Comparison of ENCODE assay signal across 18 cellular contexts in genomic region chr6:14882394-14883073, GRCh38.
DNase-seq lines count a peak whose midpoint lies in the region; ATAC-seq and TF ChIP-seq lines count a peak whose summit lies in the region.
"Had no signal": no experiment of that assay in that cellular context is flagged by ENCODE, and none has a peak within 500 bp of the region (broad histone marks: within the 10 kb centered on the region; RNA-seq: fewer than 3 reads in every experiment).

No MANE protein-coding gene starts in this region.

- H3K4me3 ChIP-seq in RWPE2 (ENCODE audit: severe bottlenecking) (no peak overlapping the region), heart left ventricle (no peak overlapping the region), coronary artery (no peak overlapping the region)
- H3K4me3 ChIP-seq: lung, ovary had no signal

- DNase-seq in HPDE6-E6E7 (ENCODE audit: extremely low spot score) (peak; percentile 12), RWPE2 (ENCODE audit: low spot score) (no peak), heart left ventricle (peak in 2 of 5 donors; percentile 28 to 50), retina (peak; percentile 33), coronary artery (ENCODE audit: low spot score) (no peak)
- DNase-seq in effector memory CD8-positive, alpha-beta T cell: no peak
- no peak for DNase-seq in activated naive CD4-positive, alpha-beta T cell treated with anti-CD3 and anti-CD28 coated beads, Interleukin-2, amount 50 U/mL, for 16 hours
- no peak for DNase-seq in activated CD4-positive, CD25-positive, alpha-beta regulatory T cell treated with anti-CD3 and anti-CD28 coated beads, Interleukin-2, amount 50 U/mL, for 72 hours
- DNase-seq: activated CD8-positive, alpha-beta T cell treated with anti-CD3 and anti-CD28 coated beads for 36 hours; activated gamma-delta T cell; caudate nucleus; hippocampal formation; NCI-H1694; NCI-H82; ovary; stimulated activated CD8-positive, alpha-beta memory T cell treated with anti-CD3 and anti-CD28 coated beads, Interleukin-4, amount 100 ng/mL, for 48 hours had no signal

- peaks cover 3% of the 10 kb centered on the region in 2 donors for H3K4me1 Mint-ChIP-seq in effector memory CD8-positive, alpha-beta T cell (ENCODE audit: low read depth in 2 of 2)

- intact Hi-C loops in heart left ventricle (cut with DNase I): loop anchor here in 6 of 10 donors (5.0 to 10.0 kb wide), 5 partner anchors 362 to 670 kb away; partner anchors contain the start of gene JARID2 (in 3 of the 6)

- no peaks in the 10 kb centered on the region for H3K27me3 Mint-ChIP-seq in effector memory CD8-positive, alpha-beta T cell
- H3K27me3 Mint-ChIP-seq: activated CD8-positive, alpha-beta T cell treated with anti-CD3 and anti-CD28 coated beads for 36 hours had no signal

- H3K9me3 ChIP-seq in RWPE2 (ENCODE audit: severe bottlenecking) (no peaks in the 10 kb centered on the region), heart left ventricle (no peaks in the 10 kb centered on the region)
- H3K9me3 ChIP-seq: ovary had no signal

- H3K27me3 ChIP-seq in RWPE2 (ENCODE audit: insufficient read depth, poor library complexity, severe bottlenecking) (no peaks in the 10 kb centered on the region), heart left ventricle (no peaks in the 10 kb centered on the region)
- H3K27me3 ChIP-seq: ovary had no signal

- H3K9me3 Mint-ChIP-seq in effector memory CD8-positive, alpha-beta T cell: no peaks in the 10 kb centered on the region
- H3K9me3 Mint-ChIP-seq: activated CD8-positive, alpha-beta T cell treated with anti-CD3 and anti-CD28 coated beads for 36 hours had no signal

- ATAC-seq in RWPE2 (ENCODE audit: low read depth): peak; percentile 49; the same call in 2 of the 3 replicates
- ATAC-seq in heart left ventricle: peak; percentile 40 to 64 (median 54)
- ATAC-seq in effector memory CD8-positive, alpha-beta T cell (replicated peaks): no peak
- ATAC-seq: activated CD8-positive, alpha-beta T cell treated with anti-CD3 and anti-CD28 coated beads for 36 hours had no signal

- WGBS in heart left ventricle, 4 donors: 48 to 60% (median 54%) methylated on average over 9 of the region's 9 CpGs

- no peak overlapping the region for H3K4me3 Mint-ChIP-seq in effector memory CD8-positive, alpha-beta T cell
- H3K4me3 Mint-ChIP-seq: activated CD8-positive, alpha-beta T cell treated with anti-CD3 and anti-CD28 coated beads for 36 hours had no signal

- no peak for TF ChIP-seq POLR2A in heart left ventricle (IDR thresholded peaks at IDR 0.05)

- no peaks in the 10 kb centered on the region for H3K36me3 Mint-ChIP-seq in effector memory CD8-positive, alpha-beta T cell (ENCODE audit: insufficient read depth)

- H3K27ac ChIP-seq in RWPE2 (ENCODE audit: poor library complexity, severe bottlenecking) (no peak overlapping the region), heart left ventricle (peak overlapping the region in 3 of 12 donors; percentile 40 to 46 (median 44)), coronary artery (no peak overlapping the region)
- H3K27ac ChIP-seq: C4-2B, ovary had no signal

- H3K36me3 ChIP-seq in RWPE2 (ENCODE audit: low read depth) (no peaks in the 10 kb centered on the region), heart left ventricle (no peaks in the 10 kb centered on the region)
- H3K36me3 ChIP-seq: ovary had no signal

- H3K4me1 ChIP-seq in RWPE2 (ENCODE audit: insufficient read depth, poor library complexity, severe bottlenecking): peaks cover 25% of the 10 kb centered on the region
- peaks cover 3 to 67% (median 46%) of the 10 kb centered on the region in 12 donors for H3K4me1 ChIP-seq in heart left ventricle

- H3K27ac Mint-ChIP-seq in effector memory CD8-positive, alpha-beta T cell: no peak overlapping the region
- H3K27ac Mint-ChIP-seq: activated CD8-positive, alpha-beta T cell treated with anti-CD3 and anti-CD28 coated beads for 36 hours had no signal

- no peak for TF ChIP-seq CTCF in RWPE2 (IDR thresholded peaks at IDR 0.05; ENCODE audit: poor library complexity, severe bottlenecking)
- TF ChIP-seq CTCF in heart left ventricle (IDR thresholded peaks at IDR 0.05): no peak
- TF ChIP-seq CTCF in coronary artery (IDR thresholded peaks at IDR 0.05): no peak

Comparison
In these comparisons a context has a peak if more than half of its experiments do, and no peak if none do; other contexts are left out.
1. DNase-seq: peak in HPDE6-E6E7 (single experiment) and retina (single experiment); none in RWPE2 (single experiment), effector memory CD8-positive, alpha-beta T cell (0 of 3), activated naive CD4-positive, alpha-beta T cell treated with anti-CD3 and anti-CD28 coated beads, Interleukin-2, amount 50 U/mL, for 16 hours (single experiment), coronary artery (single experiment) and activated CD4-positive, CD25-positive, alpha-beta regulatory T cell treated with anti-CD3 and anti-CD28 coated beads, Interleukin-2, amount 50 U/mL, for 72 hours (single experiment).